In the genomic region with DNA sequence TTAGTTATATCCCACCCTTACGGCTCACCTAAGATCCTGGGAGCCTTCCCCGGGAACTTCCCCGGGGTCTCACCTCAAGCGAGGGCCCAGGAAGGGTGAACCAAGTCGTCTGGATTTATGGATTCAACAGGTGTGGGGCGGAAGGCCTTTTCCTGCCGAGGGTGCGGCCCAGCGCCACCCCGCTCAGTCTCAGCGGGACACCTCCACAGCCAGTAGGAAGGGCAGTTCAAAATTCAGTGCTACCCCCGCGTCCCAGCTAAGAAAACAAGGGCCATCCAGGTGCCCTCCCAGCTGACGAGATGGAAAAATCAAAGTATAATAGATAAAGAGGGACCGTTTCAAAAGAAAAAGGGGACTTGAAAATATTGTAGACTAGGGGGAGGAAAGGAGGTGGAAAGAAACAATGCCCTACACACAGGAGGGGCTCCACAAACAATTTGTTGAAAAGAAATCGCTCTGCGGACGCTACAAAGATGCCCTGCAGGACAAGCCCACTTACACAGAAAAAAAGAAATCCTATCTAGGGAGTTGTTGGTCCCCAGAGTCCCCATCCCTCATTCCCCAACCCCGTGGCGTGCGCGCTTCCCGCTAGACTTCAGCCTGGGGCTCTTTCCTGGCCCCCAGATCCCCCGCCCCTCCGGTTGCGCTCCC, we compare ENCODE assay signal across 7 cellular contexts. TPM values are rescaled to one million over a fixed set of nuclear protein-coding genes. Genes with fewer than 3 reads are reported as not detected.
DNase-seq lines count a peak whose midpoint lies in the region; ATAC-seq and TF ChIP-seq lines count a peak whose summit lies in the region.

No MANE protein-coding gene starts in this region.

- H3K4me1 Mint-ChIP-seq in HFFc6 (ENCODE audit: low read depth) (peaks cover 70% of the 10 kb centered on the region), WTC11 (peaks cover 68% of the 10 kb centered on the region)

- peaks cover 31% of the 10 kb centered on the region for H3K4me1 ChIP-seq in skeletal muscle satellite cell (ENCODE audit: control insufficient read depth, insufficient read depth, low read length)

- peak overlapping the region; percentile 99 for H3K4me3 Mint-ChIP-seq in HFFc6
- peak overlapping the region; percentile 99 for H3K4me3 Mint-ChIP-seq in WTC11

- POLR2A ChIA-PET in WTC11 (lab: Charles Lee), result interaction anchor here (0.6 to 1.7 kb wide), 7 partner anchors 10 to 190 kb away, joined by 3 to 9 read pairs (median 4); a partner anchor contains a TSS

- no peak for DNase-seq in HFFc6
- DNase-seq in WTC11 (ENCODE audit: low spot score), result no peak
- no peak for DNase-seq in left ventricle myocardium superior
- no peak for DNase-seq in NCI-H128 (lab: John Stamatoyannopoulos, UW; ENCODE audit: unreplicated experiment)
- DNase-seq in NCI-H524 (lab: John Stamatoyannopoulos, UW), result no peak

- H3K4me3 ChIP-seq in skeletal muscle satellite cell (ENCODE audit: low read length), result peak overlapping the region; percentile 99

- H3K4me2 ChIP-seq in skeletal muscle satellite cell (ENCODE audit: low read length), result peak overlapping the region; percentile 87

- intact Hi-C loops in left ventricle myocardium superior (cut with micrococcal nuclease), result no loop called here

- H3K36me3 ChIP-seq in skeletal muscle satellite cell (ENCODE audit: insufficient read depth, low read length), result peaks cover 3% of the 10 kb centered on the region

- H3K9ac ChIP-seq in skeletal muscle satellite cell (ENCODE audit: low read depth, low read length), result peak overlapping the region; percentile 91

- TF ChIP-seq CTCF in HFFc6 (IDR thresholded peaks at IDR 0.05) (no peak), WTC11 (IDR thresholded peaks at IDR 0.05) (no peak)

- no peaks in the 10 kb centered on the region for H3K9me3 Mint-ChIP-seq in HFFc6
- H3K9me3 Mint-ChIP-seq in WTC11, result no peaks in the 10 kb centered on the region

- H3K27ac Mint-ChIP-seq in HFFc6, result peak overlapping the region; percentile 90
- H3K27ac Mint-ChIP-seq in WTC11, result peak overlapping the region; percentile 84

- CTCF ChIA-PET in WTC11 (lab: Charles Lee), result interaction anchor here (0.8 to 5.1 kb wide), 3 partner anchors 9 to 116 kb away, joined by 3 to 30 read pairs (median 3); no protein-coding TSS in a partner anchor

- H3K9me3 ChIP-seq in skeletal muscle satellite cell (replicated peaks; ENCODE audit: low read length), result no peaks in the 10 kb centered on the region

- ATAC-seq in WTC11 (no peak), left ventricle myocardium superior (peak; percentile 7), GM21360 (IDR thresholded peaks at IDR 0.05; ENCODE audit: unreplicated experiment) (no peak)

- H3K36me3 Mint-ChIP-seq in HFFc6 (ENCODE audit: low read depth) (peaks cover 25% of the 10 kb centered on the region), WTC11 (peaks cover 45% of the 10 kb centered on the region)

- peaks cover 6% of the 10 kb centered on the region for H3K27me3 Mint-ChIP-seq in HFFc6 (ENCODE audit: insufficient read depth)
- H3K27me3 Mint-ChIP-seq in WTC11 (ENCODE audit: low read depth), result no peaks in the 10 kb centered on the region; the same call in 1 of the 2 replicates

- no peaks in the 10 kb centered on the region for H3K27me3 ChIP-seq in skeletal muscle satellite cell (ENCODE audit: control insufficient read depth, insufficient read depth, low read length)

TF ChIP-seq in WTC11, 78 proteins besides CTCF, POLR2A, EP300 and RAD21:
- no peak for TF ChIP-seq NFE2L1 (CRISPR knock-in tag; IDR thresholded peaks at IDR 0.05)
- 0 out of 2 replicates have a peak, but pooled peaks have one; percentile 34 for TF ChIP-seq ZNF423 (CRISPR knock-in tag; IDR thresholded peaks at IDR 0.05)

RNA-seq across cellular contexts. Expression of a gene that starts 1.3 kb away (rescaled TPM):
- 100 to 1,000 TPM in 4 of 6 experiments, 10 to 100 TPM in 2; 89.7 to 174 (median 105) TPM for total RNA-seq in HFFc6 (2021; fragmentation: NEBNext Ultra II Directional; extraction: Animal tissue kit (Norgen Biotek cat#: 25700))
- total RNA-seq in WTC11 (2021) (215 to 415 TPM (median 396 TPM) in 3 replicates), left ventricle myocardium superior (38.5 TPM)
- total RNA-seq in skeletal muscle satellite cell (2012; rRNA removed), result 95.6 and 211 TPM in 2 replicates
